In the genomic region with DNA sequence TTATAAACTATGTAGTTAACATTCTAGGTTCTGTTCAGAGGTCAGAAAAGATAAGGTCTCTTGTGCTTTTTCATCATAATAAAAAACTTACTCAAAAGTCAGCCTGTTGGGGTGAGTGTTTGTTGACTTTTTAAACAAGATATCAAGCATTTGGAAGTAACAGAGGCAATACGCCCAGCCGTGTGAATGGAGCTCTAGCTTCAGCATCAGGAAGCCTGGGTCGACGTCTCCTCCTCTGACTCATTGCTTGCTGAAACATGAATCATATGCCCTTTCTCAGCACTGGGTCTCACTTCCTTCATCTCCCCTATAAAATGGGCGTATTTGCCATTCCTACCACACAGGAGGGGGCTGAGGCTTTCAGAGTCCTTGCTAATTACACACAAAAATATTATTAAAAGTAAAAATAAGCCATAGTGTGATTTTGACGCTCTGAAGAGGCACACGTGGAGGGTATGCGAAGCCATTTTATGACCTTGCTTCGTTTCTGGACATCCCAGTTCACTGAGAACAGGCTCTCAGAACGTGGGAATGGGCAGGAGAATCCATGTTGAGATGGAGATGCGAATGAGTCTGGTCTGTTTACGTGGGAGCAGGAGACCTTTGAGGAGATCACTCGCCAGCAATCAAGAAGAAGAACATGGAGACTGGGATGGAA, we compare ENCODE assay signal across 8 cellular contexts.
DNase-seq lines count a peak whose midpoint lies in the region; ATAC-seq lines count a peak whose summit lies in the region.

No MANE protein-coding gene starts in this region.

- no peak for ATAC-seq in HG02970 (IDR thresholded peaks at IDR 0.05; ENCODE audit: low FRiP score, unreplicated experiment)

- DNase-seq in AG08395 (ENCODE audit: low spot score) (peak; percentile 84), NOMO-1 treated with DMSO at 0.1 percent for 48 hours (lab: John Stamatoyannopoulos, UW; ENCODE audit: unreplicated experiment) (peak; percentile 94), brain pericyte (ENCODE audit: low read depth, low spot score) (peak; percentile 93), lung microvascular endothelial cell (ENCODE audit: low read depth in 2 of 2) (peak; percentile 80 to 98), substantia nigra (lab: John Stamatoyannopoulos, UW) (peak in 5 of 49 donors; percentile 8 to 32 (median 21)), SHP77 treated with DMSO at 0.1 percent for 48 hours (lab: John Stamatoyannopoulos, UW) (no peak), NCI-H446 (lab: John Stamatoyannopoulos, UW) (no peak)

- H3K27ac ChIP-seq in substantia nigra (ENCODE audit: low read depth, low read length, poor library complexity, severe bottlenecking) = peak overlapping the region; percentile 50

Comparison
In these comparisons a context has a peak if more than half of its experiments do, and no peak if none do; other contexts are left out.
1. DNase-seq: peak in AG08395 (single experiment), NOMO-1 treated with DMSO at 0.1 percent for 48 hours (single experiment), brain pericyte (single experiment) and lung microvascular endothelial cell (2 of 2); none in SHP77 treated with DMSO at 0.1 percent for 48 hours (single experiment) and NCI-H446 (0 of 2).